ENCODE assay signal across 13 cellular contexts in genomic region chr2:166700079-166700478, GRCh38.
DNase-seq lines count a peak whose midpoint lies in the region; ATAC-seq and TF ChIP-seq lines count a peak whose summit lies in the region.
"Had no signal": no experiment of that assay in that cellular context is flagged by ENCODE, and none has a peak within 500 bp of the region (broad histone marks: within the 10 kb centered on the region; RNA-seq: fewer than 3 reads in every experiment).

No MANE protein-coding gene starts in this region.

- peak; percentile 38 for TF ChIP-seq CTCF in choroid plexus epithelial cell (conservative IDR thresholded peaks at IDR 0.05; ENCODE audit: low read depth, low read length)
- peak; percentile 51 for TF ChIP-seq CTCF in progenitor cell of endocrine pancreas (IDR thresholded peaks at IDR 0.05; ENCODE audit: unreplicated experiment)

- peaks cover 5% of the 10 kb centered on the region for H3K9me3 Mint-ChIP-seq in progenitor cell of endocrine pancreas (ENCODE audit: low read depth)
- H3K9me3 Mint-ChIP-seq: dendritic cell treated with granulocyte-macrophage colony-stimulating factor and Interleukin-4, amounts not matched to agents 40 ng/mL and 50 ng/mL, for 4 days had no signal

- H3K4me3 Mint-ChIP-seq in progenitor cell of endocrine pancreas (ENCODE audit: low read depth): no peak overlapping the region
- H3K4me3 Mint-ChIP-seq: dendritic cell treated with granulocyte-macrophage colony-stimulating factor and Interleukin-4, amounts not matched to agents 40 ng/mL and 50 ng/mL, for 4 days had no signal

- no peak overlapping the region for H3K4me3 ChIP-seq in choroid plexus epithelial cell (ENCODE audit: low read depth, low read length)

- H3K36me3 Mint-ChIP-seq in progenitor cell of endocrine pancreas (ENCODE audit: insufficient read depth): no peaks in the 10 kb centered on the region

- no peak overlapping the region for H3K27ac Mint-ChIP-seq in progenitor cell of endocrine pancreas
- H3K27ac Mint-ChIP-seq: dendritic cell treated with granulocyte-macrophage colony-stimulating factor and Interleukin-4, amounts not matched to agents 40 ng/mL and 50 ng/mL, for 4 days had no signal

- DNase-seq in NCI-H2029 treated with DMSO at 0.1 percent for 48 hours (lab: John Stamatoyannopoulos, UW) (peak; percentile 1), NCI-H2029 (lab: John Stamatoyannopoulos, UW) (no peak), NCI-H460 (ENCODE audit: extremely low read depth, low read depth) (peak; percentile 11), choroid plexus epithelial cell (ENCODE audit: low read depth) (peak; percentile 36), progenitor cell of endocrine pancreas (ENCODE audit: low spot score, unreplicated experiment) (no peak), NCI-H748 treated with DMSO at 0.1 percent for 48 hours (lab: John Stamatoyannopoulos, UW) (no peak)
- DNase-seq in activated CD4-positive, alpha-beta T cell treated with anti-CD3 and anti-CD28 coated beads for 4 hours: no peak
- DNase-seq: activated CD4-positive, alpha-beta T cell treated with anti-CD3 and anti-CD28 coated beads for 48 hours; activated naive CD4-positive, alpha-beta T cell treated with Interleukin-2 at 50 U/mL for 16 hours; NCI-H2107; SIG-M5 had no signal

- H3K27me3 Mint-ChIP-seq in progenitor cell of endocrine pancreas: no peaks in the 10 kb centered on the region
- H3K27me3 Mint-ChIP-seq: dendritic cell treated with granulocyte-macrophage colony-stimulating factor and Interleukin-4, amounts not matched to agents 40 ng/mL and 50 ng/mL, for 4 days had no signal

- H3K4me1 Mint-ChIP-seq in progenitor cell of endocrine pancreas (ENCODE audit: low read depth): peaks cover 8% of the 10 kb centered on the region

- ATAC-seq in HG03196 (IDR thresholded peaks at IDR 0.05; ENCODE audit: unreplicated experiment): no peak

Comparison
In these comparisons a context has a peak if more than half of its experiments do, and no peak if none do; other contexts are left out.
1. DNase-seq: peak in NCI-H2029 treated with DMSO at 0.1 percent for 48 hours (single experiment), NCI-H460 (single experiment) and choroid plexus epithelial cell (single experiment); none in NCI-H2029 (single experiment), progenitor cell of endocrine pancreas (single experiment), activated CD4-positive, alpha-beta T cell treated with anti-CD3 and anti-CD28 coated beads for 4 hours (0 of 2) and NCI-H748 treated with DMSO at 0.1 percent for 48 hours (single experiment).